ENCODE assay signal across 1 cellular context in the genomic region with DNA sequence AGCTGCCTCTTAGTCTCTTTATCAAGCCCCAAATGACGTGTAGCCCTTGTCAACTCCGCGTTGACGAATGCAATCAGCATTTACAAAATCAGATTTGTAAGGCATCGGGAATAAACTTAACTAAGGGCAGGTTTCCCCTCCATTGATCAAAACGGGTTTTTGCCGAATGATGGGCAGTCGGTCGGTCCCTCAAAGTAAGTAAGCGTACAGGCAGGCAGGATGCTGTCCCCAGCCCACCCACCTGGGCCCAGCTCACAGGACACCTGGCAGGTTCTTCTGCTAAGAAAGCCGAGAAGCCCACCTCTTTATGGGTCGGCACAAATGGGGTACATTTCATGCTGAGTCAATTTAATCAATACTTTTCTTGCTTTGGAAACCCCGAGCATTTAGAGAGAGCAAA.
TF ChIP-seq lines count a peak whose summit lies in the region.

No MANE protein-coding gene starts in this region.

TF ChIP-seq in GM23338, 12 proteins besides CTCF, POLR2A, EP300 and RAD21 (continued from another document):
- TF ChIP-seq ETS1 (IDR thresholded peaks at IDR 0.05), result no peak
- no peak for TF ChIP-seq EZH2 (IDR thresholded peaks at IDR 0.05; ENCODE audit: low read depth, unreplicated experiment)
- TF ChIP-seq CREB1 (CRISPR knock-in tag; IDR thresholded peaks at IDR 0.05; ENCODE audit: low read depth), result no peak
